In the genomic region with DNA sequence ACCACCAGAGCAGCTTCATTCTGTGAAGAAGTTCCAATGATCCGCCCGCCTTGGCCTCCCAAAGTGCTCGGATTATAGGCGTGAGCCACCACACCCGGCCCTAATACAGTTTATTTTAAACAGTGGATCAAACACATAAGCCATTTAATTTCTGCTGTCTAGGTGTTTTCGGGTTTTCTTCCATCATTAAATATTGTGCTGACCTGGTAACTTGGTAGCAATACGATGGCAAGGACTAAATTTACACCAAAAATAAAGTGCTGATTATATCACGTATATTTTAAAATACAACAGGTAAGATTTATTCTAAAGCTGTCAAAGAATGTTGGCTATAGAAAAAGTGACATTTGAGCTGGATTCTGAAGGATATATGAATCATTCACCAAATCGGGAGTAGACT, we compare ENCODE assay signal across 8 cellular contexts. TPM values are rescaled to one million over a fixed set of nuclear protein-coding genes. Genes with fewer than 3 reads are reported as not detected.
DNase-seq lines count a peak whose midpoint lies in the region; ATAC-seq and TF ChIP-seq lines count a peak whose summit lies in the region.

No MANE protein-coding gene starts in this region.

- H2AK5ac ChIP-seq in IMR-90 (ENCODE audit: low read depth, low read length): no peak overlapping the region

- H3K4me2 ChIP-seq in IMR-90 (ENCODE audit: low read depth, low read length): peak overlapping the region; percentile 98

- TSS peak; percentile 31 for BruUV-seq in IMR-90 (replicated peaks; lab: Mats Ljungman, UMichigan)

- no peaks in the 10 kb centered on the region for H3K27me3 ChIP-seq in AG04450 (ENCODE audit: control insufficient read depth, insufficient read depth, low read length)
- no peaks in the 10 kb centered on the region for H3K27me3 ChIP-seq in IMR-90 (ENCODE audit: control insufficient read depth, insufficient read depth, low read length)

- POLR2A ChIA-PET in AG04450 (lab: Yijun Ruan, JAX) (no interaction called here), IMR-90 (lab: Charles Lee; ENCODE audit: unreplicated experiment) (no interaction called here)

- no peak for TF ChIP-seq POLR2A in IMR-90 (IDR thresholded peaks at IDR 0.05; ENCODE audit: low read depth, low read length)

- peaks cover 36 to 60% (median 50%) of the 10 kb centered on the region in 3 donors for H3K4me1 Mint-ChIP-seq in naive B cell

- TF ChIP-seq CTCF in AG04450 (IDR thresholded peaks at IDR 0.05; ENCODE audit: low read depth, low read length) (no peak), IMR-90 (conservative IDR thresholded peaks at IDR 0.05; ENCODE audit: low read depth, low read length) (no peak), choroid plexus epithelial cell (conservative IDR thresholded peaks at IDR 0.05; ENCODE audit: low read depth, low read length) (no peak)

- H2BK120ac ChIP-seq in IMR-90 (ENCODE audit: low read depth, low read length): no peak overlapping the region

- H2AFZ ChIP-seq in IMR-90 (replicated peaks; ENCODE audit: low read length, poor library complexity): no peak overlapping the region

- DNase-seq in AG04450 (ENCODE audit: low read depth, low spot score): no peak
- no peak for DNase-seq in IMR-90
- DNase-seq in choroid plexus epithelial cell (ENCODE audit: low read depth): no peak
- no peak for DNase-seq in naive B cell
- DNase-seq in COLO829 (ENCODE audit: low spot score): no peak
- no peak for DNase-seq in ureter (ENCODE audit: low spot score)
- DNase-seq in amygdala (lab: John Stamatoyannopoulos, UW): no peak

- no peak overlapping the region for H3K27ac ChIP-seq in AG04450 (ENCODE audit: low read depth, low read length)
- no peak overlapping the region for H3K27ac ChIP-seq in IMR-90 (ENCODE audit: insufficient read depth, low read length)

- peaks cover 21% of the 10 kb centered on the region for H4K20me1 ChIP-seq in IMR-90 (ENCODE audit: insufficient read depth, low read length)

- no peaks in the 10 kb centered on the region for H3K36me3 Mint-ChIP-seq in naive B cell

- peaks cover under 1 to 2% (median 1%) of the 10 kb centered on the region in 3 donors for H3K27me3 Mint-ChIP-seq in naive B cell

- no peak overlapping the region for H3K56ac ChIP-seq in IMR-90 (ENCODE audit: extremely low read depth, insufficient read depth, low read length)

- H3K18ac ChIP-seq in IMR-90 (ENCODE audit: low read depth, low read length): no peak overlapping the region

- no peak overlapping the region for H2AK9ac ChIP-seq in IMR-90 (replicated peaks; ENCODE audit: low read depth, low read length, poor library complexity)

- intact Hi-C loops in IMR-90 (cut with micrococcal nuclease): loop anchor here (10.0 kb wide), 1 partner anchor 299 kb away; no protein-coding TSS in a partner anchor

- H4K91ac ChIP-seq in IMR-90 (ENCODE audit: insufficient read depth, low read depth, low read length): no peak overlapping the region

- peak overlapping the region; percentile 76; the same call in 1 of the 2 replicates for H3K9ac ChIP-seq in IMR-90 (ENCODE audit: low read depth, low read length)

- CTCF ChIA-PET in AG04450 (lab: Charles Lee): interaction anchor here (1.2 to 2.6 kb wide), 4 partner anchors 8 to 56 kb away, joined by 4 to 20 read pairs (median 7); partner anchors contain the start of gene NUDT15
- CTCF ChIA-PET in IMR-90 (lab: Yijun Ruan, JAX): interaction anchor here (1.4 kb wide), 1 partner anchor 15 kb away, joined by 5 read pairs; no protein-coding TSS in a partner anchor

- ATAC-seq in IMR-90 (ENCODE audit: low read depth): no peak
- no peak for ATAC-seq in naive B cell (ENCODE audit: low read depth in 2 of 2)
- ATAC-seq in GM19467 (IDR thresholded peaks at IDR 0.05; ENCODE audit: unreplicated experiment): no peak

- H3K4ac ChIP-seq in IMR-90 (ENCODE audit: low read depth, low read length): no peak overlapping the region

- no peak for TF ChIP-seq RAD21 in IMR-90 (IDR thresholded peaks at IDR 0.05; ENCODE audit: low read length)

- H3K4me1 ChIP-seq in IMR-90 (ENCODE audit: control insufficient read depth, insufficient read depth, low read length): peaks cover 2% of the 10 kb centered on the region; the same call in 1 of the 2 replicates

- no peak overlapping the region for H2BK20ac ChIP-seq in IMR-90 (ENCODE audit: low read depth, low read length)

- peaks cover 3% of the 10 kb centered on the region; the same call in 1 of the 2 replicates for H3K9me1 ChIP-seq in IMR-90 (ENCODE audit: insufficient read depth, low read length)

- H3K36me3 ChIP-seq in IMR-90 (ENCODE audit: control insufficient read depth, insufficient read depth, low read length): no peaks in the 10 kb centered on the region

- H3K23ac ChIP-seq in IMR-90 (ENCODE audit: low read depth, low read length): no peak overlapping the region

- no peak overlapping the region for H2BK15ac ChIP-seq in IMR-90 (ENCODE audit: low read depth, low read length)

- H3K4me3 ChIP-seq in AG04450 (ENCODE audit: low read depth, low read length) (peak overlapping the region; percentile 88), IMR-90 (ENCODE audit: insufficient read depth, low read depth, low read length) (peak overlapping the region; percentile 73; the same call in 1 of the 2 replicates), choroid plexus epithelial cell (ENCODE audit: low read depth, low read length) (peak overlapping the region; percentile 91)

- peaks cover 10 to 35% of the 10 kb centered on the region in 2 experiments for H3K79me1 ChIP-seq in IMR-90 (ENCODE audit: low read depth in 1 of 2, low read length in 2 of 2)

- no peak overlapping the region for H4K5ac ChIP-seq in IMR-90 (ENCODE audit: low read depth, low read length)

- H3K9me3 Mint-ChIP-seq in naive B cell: peaks cover 0 to 2% (median 0%) of the 10 kb centered on the region in 7 donors

- H2BK5ac ChIP-seq in IMR-90 (ENCODE audit: low read depth, low read length, poor library complexity, severe bottlenecking): no peak overlapping the region

- in situ Hi-C loops in IMR-90 (cut with MboI; ENCODE audit: low sequenced_read_pairs): no loop called here

- 87% methylated on average over 4 of the region's 9 CpGs; no CpG with 5 or more reads in 1 of the 2 experiments for WGBS in IMR-90 (ENCODE audit: extremely low coverage in 2 of 2, insufficient read length in 1 of 2), 2 experiments

- H3K4me3 Mint-ChIP-seq in naive B cell: peak overlapping the region; percentile 89 to 99 (median 96)

- peak overlapping the region; percentile 12 to 99 (median 75) for H3K27ac Mint-ChIP-seq in naive B cell

- peaks cover 3% of the 10 kb centered on the region; the same call in 1 of the 2 replicates for H3K9me3 ChIP-seq in AG04450 (ENCODE audit: control insufficient read depth, insufficient read depth, low read length)
- H3K9me3 ChIP-seq in IMR-90 (ENCODE audit: control insufficient read depth, insufficient read depth, low read length): no peaks in the 10 kb centered on the region

- dilution Hi-C loops in IMR-90 (cut with HindIII; ENCODE audit: low sequenced_read_pairs, unreplicated experiment): no loop called here

- no peak overlapping the region for H3K14ac ChIP-seq in IMR-90 (replicated peaks; ENCODE audit: low read depth, low read length)

- no peak overlapping the region for H4K8ac ChIP-seq in IMR-90 (ENCODE audit: low read depth in 2 of 2, low read length in 2 of 2)

TF ChIP-seq in IMR-90, 13 proteins besides CTCF, POLR2A, EP300 and RAD21:
- TF ChIP-seq BHLHE40 (IDR thresholded peaks at IDR 0.05; ENCODE audit: low read depth, low read length) (no peak), MAFK (IDR thresholded peaks at IDR 0.05; ENCODE audit: low read depth, low read length) (0 out of 2 replicates have a peak, but pooled peaks have one; percentile 6), CEBPB (IDR thresholded peaks at IDR 0.05; ENCODE audit: low read depth, low read length) (no peak), USF2 (IDR thresholded peaks at IDR 0.05; ENCODE audit: low read depth, low read length) (no peak)
- TF ChIP-seq, protein P1, sequence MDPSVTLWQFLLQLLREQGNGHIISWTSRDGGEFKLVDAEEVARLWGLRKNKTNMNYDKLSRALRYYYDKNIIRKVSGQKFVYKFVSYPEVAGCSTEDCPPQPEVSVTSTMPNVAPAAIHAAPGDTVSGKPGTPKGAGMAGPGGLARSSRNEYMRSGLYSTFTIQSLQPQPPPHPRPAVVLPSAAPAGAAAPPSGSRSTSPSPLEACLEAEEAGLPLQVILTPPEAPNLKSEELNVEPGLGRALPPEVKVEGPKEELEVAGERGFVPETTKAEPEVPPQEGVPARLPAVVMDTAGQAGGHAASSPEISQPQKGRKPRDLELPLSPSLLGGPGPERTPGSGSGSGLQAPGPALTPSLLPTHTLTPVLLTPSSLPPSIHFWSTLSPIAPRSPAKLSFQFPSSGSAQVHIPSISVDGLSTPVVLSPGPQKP (IDR thresholded peaks at IDR 0.05; ENCODE audit: borderline replicate concordance, low read depth, low read length): no peak
TF ChIP-seq in IMR-90: peak in this region for 1.

RNA-seq across cellular contexts. Expression of gene MED4, which starts 1.3 kb away (rescaled TPM):
- 47.2 and 54.1 TPM in 2 replicates for polyA plus RNA-seq in AG04450 (2011; rRNA removed)
- polyA minus RNA-seq in AG04450 (2011; rRNA and poly(A)+ RNA removed): 16.5 and 22.8 TPM in 2 replicates
- total RNA-seq in IMR-90 (2012; rRNA removed): 25.3 and 28.3 TPM in 2 replicates
- 38.5 and 40.5 TPM in 2 replicates for polyA plus RNA-seq in IMR-90 (2012; rRNA removed)
- polyA plus RNA-seq in IMR-90 (2012; cell fraction: cytosol; rRNA removed): 13.2 and 16.4 TPM in 2 replicates
- polyA plus RNA-seq in IMR-90 (2012; cell fraction: nucleus; rRNA removed; ENCODE audit: low replicate concordance): 2.4 and 21.2 TPM in 2 replicates
- 100 to 1,000 TPM in 1 of 6 donors, 10 to 100 TPM in 5; 73.7 to 134 (median 78.6) TPM for polyA plus RNA-seq in naive B cell (ENCODE audit: low read depth in 6 of 6)
- total RNA-seq in ureter: 61.5 TPM

RNA-seq across cellular contexts. Expression of gene NUDT15, which starts 56.1 kb away (rescaled TPM):
- polyA plus RNA-seq in AG04450 (2011; rRNA removed): 13.9 and 17.1 TPM in 2 replicates
- 2.5 and 4.0 TPM in 2 replicates for polyA minus RNA-seq in AG04450 (2011; rRNA and poly(A)+ RNA removed)
- 13.1 and 26.7 TPM in 2 replicates for total RNA-seq in IMR-90 (2012; rRNA removed)
- 11.8 and 14.2 TPM in 2 replicates for polyA plus RNA-seq in IMR-90 (2012; rRNA removed)
- 3.3 and 7.0 TPM in 2 replicates for polyA plus RNA-seq in IMR-90 (2012; cell fraction: cytosol; rRNA removed)
- 0.86 and 3.4 TPM in 2 replicates for polyA plus RNA-seq in IMR-90 (2012; cell fraction: nucleus; rRNA removed; ENCODE audit: low replicate concordance)
- 10 to 100 TPM in 3 of 6 donors, 1 to 10 TPM in 3; 7.7 to 32.3 (median 10.2) TPM for polyA plus RNA-seq in naive B cell (ENCODE audit: low read depth in 6 of 6)
- 13.2 TPM for total RNA-seq in ureter
